Comparison of ENCODE assay signal across 8 cellular contexts in genomic region chr9:114805670-114806551, GRCh38. TPM values are rescaled to one million over a fixed set of nuclear protein-coding genes. Genes with fewer than 3 reads are reported as not detected.
DNase-seq lines count a peak whose midpoint lies in the region; ATAC-seq and TF ChIP-seq lines count a peak whose summit lies in the region.

TNFSF15 (minus strand) TSS chr9:114806039; CDS start chr9:114806012, 27 bp downstream.

- intact Hi-C loops in lower lobe of right lung (cut with DNase I) = no loop called here

- DNase-seq in stimulated activated CD4-positive, alpha-beta T cell treated with anti-CD3 and anti-CD28 coated beads, Interleukin-12 subunit alpha, Interleukin-12 subunit beta, amount 100 ng/mL, for 48 hours (ENCODE audit: low read depth in 2 of 3, low spot score in 1 of 3) = peak; percentile 24 to 34 (median 25)
- no peak for DNase-seq in stimulated activated CD4-positive, alpha-beta T cell treated with anti-CD3 and anti-CD28 coated beads, Interleukin-12 subunit alpha, Interleukin-12 subunit beta, amount 100 ng/mL, for 4 hours
- DNase-seq in NCI-H2171 treated with DMSO at 0.1 percent for 48 hours (lab: John Stamatoyannopoulos, UW) (peak; percentile 66), astrocyte of the hippocampus (ENCODE audit: low read depth, low spot score) (peak; percentile 8), lower lobe of right lung (peak; percentile 70), thoracic aorta (ENCODE audit: low spot score) (no peak), 8988T (no peak)

- ATAC-seq in HG02938 (IDR thresholded peaks at IDR 0.05; ENCODE audit: unreplicated experiment) (peak; percentile 90), lower lobe of right lung (peak; percentile 94), thoracic aorta (ENCODE audit: insufficient number of reproducible peaks, low FRiP score, low read depth) (no peak)

- H3K36me3 ChIP-seq in lower lobe of right lung = no peaks in the 10 kb centered on the region
- no peaks in the 10 kb centered on the region for H3K36me3 ChIP-seq in thoracic aorta

- TF ChIP-seq CTCF in lower lobe of right lung (IDR thresholded peaks at IDR 0.05) (no peak), thoracic aorta (IDR thresholded peaks at IDR 0.05) (no peak)

- H3K9me3 ChIP-seq in lower lobe of right lung = no peaks in the 10 kb centered on the region
- no peaks in the 10 kb centered on the region for H3K9me3 ChIP-seq in thoracic aorta

- H3K27me3 ChIP-seq in lower lobe of right lung (ENCODE audit: low read depth) (no peaks in the 10 kb centered on the region), thoracic aorta (replicated peaks; ENCODE audit: insufficient read depth) (no peaks in the 10 kb centered on the region)

- H3K4me3 ChIP-seq in lower lobe of right lung = peak within 1 kb of the TSS; percentile 46
- peak within 1 kb of the TSS; percentile 12 for H3K4me3 ChIP-seq in thoracic aorta

- H3K4me1 ChIP-seq in lower lobe of right lung (peaks cover 38% of the 10 kb centered on the region), thoracic aorta (ENCODE audit: control insufficient read depth in 1 of 2, low read depth in 2 of 2) (peaks cover 3 to 12% of the 10 kb centered on the region in 2 donors)

- H3K27ac ChIP-seq in lower lobe of right lung (peak within 1 kb of the TSS; percentile 79), thoracic aorta (no peak within 1 kb of the TSS)

RNA-seq across cellular contexts. Expression of gene TNFSF15, which starts in this region (rescaled TPM):
- total RNA-seq in lower lobe of right lung = 5.2 TPM
- total RNA-seq in thoracic aorta = under 1 TPM in 1 of 2 donors, not detected in 1; 0.63 TPM

Comparison
In these comparisons a context has a peak if more than half of its experiments do, and no peak if none do; other contexts are left out.
1. DNase-seq: peak in stimulated activated CD4-positive, alpha-beta T cell treated with anti-CD3 and anti-CD28 coated beads, Interleukin-12 subunit alpha, Interleukin-12 subunit beta, amount 100 ng/mL, for 48 hours (3 of 3), NCI-H2171 treated with DMSO at 0.1 percent for 48 hours (single experiment), astrocyte of the hippocampus (single experiment) and lower lobe of right lung (single experiment); none in stimulated activated CD4-positive, alpha-beta T cell treated with anti-CD3 and anti-CD28 coated beads, Interleukin-12 subunit alpha, Interleukin-12 subunit beta, amount 100 ng/mL, for 4 hours (single experiment), thoracic aorta (single experiment) and 8988T (single experiment).